In genomic region chr3:58215317-58216025, GRCh38 we compare ENCODE assay signal across 14 cellular contexts. TPM values are rescaled to one million over a fixed set of nuclear protein-coding genes. Genes with fewer than 3 reads are reported as not detected.
DNase-seq lines count a peak whose midpoint lies in the region; ATAC-seq and TF ChIP-seq lines count a peak whose summit lies in the region.
"Had no signal": no experiment of that assay in that cellular context is flagged by ENCODE, and none has a peak within 500 bp of the region (broad histone marks: within the 10 kb centered on the region; RNA-seq: fewer than 3 reads in every experiment).

No MANE protein-coding gene starts in this region.

- H3K27me3 ChIP-seq in right atrium auricular region: no peaks in the 10 kb centered on the region

- H3K4me1 ChIP-seq in right atrium auricular region: peaks cover 0 to 14% of the 10 kb centered on the region in 2 donors

- no peaks in the 10 kb centered on the region for H3K36me3 Mint-ChIP-seq in activated CD4-positive, alpha-beta T cell treated with anti-CD3 and anti-CD28 coated beads for 36 hours (ENCODE audit: low read depth)
- no peaks in the 10 kb centered on the region for H3K36me3 Mint-ChIP-seq in activated naive CD8-positive, alpha-beta T cell treated with anti-CD3 and anti-CD28 coated beads, Interleukin-2, amount 10 ng/mL, durations not matched to agents 7 days and 5 days
- H3K36me3 Mint-ChIP-seq in stimulated activated effector memory CD8-positive, alpha-beta T cell treated with anti-CD3 and anti-CD28 coated beads, Interleukin-12 subunit alpha, Interleukin-12 subunit beta, amount 100 ng/mL, for 72 hours: no peaks in the 10 kb centered on the region

- H3K27ac ChIP-seq in right atrium auricular region: no peak overlapping the region

- H3K4me3 ChIP-seq in right atrium auricular region: no peak overlapping the region
- H3K4me3 ChIP-seq: lung had no signal

- CTCF ChIA-PET in activated CD4-positive, alpha-beta T cell treated with anti-CD3 and anti-CD28 coated beads for 36 hours (lab: Charles Lee): interaction anchor here (0.6 to 11.2 kb wide), 10 partner anchors 8 to 366 kb away, joined by 3 to 224 read pairs (median 4); partner anchors contain the start of genes FLNB, HTD2 and RPP14

- peak overlapping the region; percentile 24 for H3K4me3 Mint-ChIP-seq in activated CD4-positive, alpha-beta T cell treated with anti-CD3 and anti-CD28 coated beads for 36 hours
- H3K4me3 Mint-ChIP-seq in activated naive CD8-positive, alpha-beta T cell treated with anti-CD3 and anti-CD28 coated beads, Interleukin-2, amount 10 ng/mL, durations not matched to agents 7 days and 5 days: peak overlapping the region; percentile 15
- peak overlapping the region; percentile 49 for H3K4me3 Mint-ChIP-seq in stimulated activated effector memory CD8-positive, alpha-beta T cell treated with anti-CD3 and anti-CD28 coated beads, Interleukin-12 subunit alpha, Interleukin-12 subunit beta, amount 100 ng/mL, for 72 hours

- intact Hi-C loops in activated CD4-positive, alpha-beta T cell treated with anti-CD3 and anti-CD28 coated beads for 36 hours (cut with DNase I, micrococcal nuclease): loop anchor here in 1 of 2 experiments (5.0 kb wide), 1 partner anchor 38 kb away; no protein-coding TSS in a partner anchor

- DNase-seq in activated CD4-positive, alpha-beta T cell treated with anti-CD3 and anti-CD28 coated beads for 36 hours: no peak
- no peak for DNase-seq in activated CD4-positive, alpha-beta T cell treated with anti-CD3 and anti-CD28 coated beads for 1 hour
- no peak for DNase-seq in activated naive CD8-positive, alpha-beta T cell treated with anti-CD3 and anti-CD28 coated beads, Interleukin-2, amount 10 ng/mL, durations not matched to agents 7 days and 5 days
- DNase-seq in stimulated activated effector memory CD8-positive, alpha-beta T cell treated with anti-CD3 and anti-CD28 coated beads, Interleukin-12 subunit alpha, Interleukin-12 subunit beta, amount 100 ng/mL, for 72 hours (ENCODE audit: low spot score in 2 of 2): no peak
- DNase-seq in right atrium auricular region (ENCODE audit: low spot score) (no peak), GDM1 (lab: John Stamatoyannopoulos, UW) (no peak), T-helper 2 cell (no peak)
- DNase-seq: activated gamma-delta T cell, NCI-H1694 had no signal

- H3K4me1 Mint-ChIP-seq in activated CD4-positive, alpha-beta T cell treated with anti-CD3 and anti-CD28 coated beads for 36 hours: peaks cover 36% of the 10 kb centered on the region
- H3K4me1 Mint-ChIP-seq in activated naive CD8-positive, alpha-beta T cell treated with anti-CD3 and anti-CD28 coated beads, Interleukin-2, amount 10 ng/mL, durations not matched to agents 7 days and 5 days: peaks cover 8% of the 10 kb centered on the region
- peaks cover 39% of the 10 kb centered on the region for H3K4me1 Mint-ChIP-seq in stimulated activated effector memory CD8-positive, alpha-beta T cell treated with anti-CD3 and anti-CD28 coated beads, Interleukin-12 subunit alpha, Interleukin-12 subunit beta, amount 100 ng/mL, for 72 hours

- H3K27ac Mint-ChIP-seq in activated CD4-positive, alpha-beta T cell treated with anti-CD3 and anti-CD28 coated beads for 36 hours: peak overlapping the region; percentile 70
- peak overlapping the region; percentile 17 for H3K27ac Mint-ChIP-seq in activated naive CD8-positive, alpha-beta T cell treated with anti-CD3 and anti-CD28 coated beads, Interleukin-2, amount 10 ng/mL, durations not matched to agents 7 days and 5 days
- H3K27ac Mint-ChIP-seq in stimulated activated effector memory CD8-positive, alpha-beta T cell treated with anti-CD3 and anti-CD28 coated beads, Interleukin-12 subunit alpha, Interleukin-12 subunit beta, amount 100 ng/mL, for 72 hours: peak overlapping the region; percentile 79

- no peaks in the 10 kb centered on the region for H3K9me3 Mint-ChIP-seq in activated CD4-positive, alpha-beta T cell treated with anti-CD3 and anti-CD28 coated beads for 36 hours (ENCODE audit: low read depth)
- no peaks in the 10 kb centered on the region for H3K9me3 Mint-ChIP-seq in activated naive CD8-positive, alpha-beta T cell treated with anti-CD3 and anti-CD28 coated beads, Interleukin-2, amount 10 ng/mL, durations not matched to agents 7 days and 5 days
- no peaks in the 10 kb centered on the region for H3K9me3 Mint-ChIP-seq in stimulated activated effector memory CD8-positive, alpha-beta T cell treated with anti-CD3 and anti-CD28 coated beads, Interleukin-12 subunit alpha, Interleukin-12 subunit beta, amount 100 ng/mL, for 72 hours

- peaks cover 7% of the 10 kb centered on the region for H3K27me3 Mint-ChIP-seq in activated CD4-positive, alpha-beta T cell treated with anti-CD3 and anti-CD28 coated beads for 36 hours
- H3K27me3 Mint-ChIP-seq in activated naive CD8-positive, alpha-beta T cell treated with anti-CD3 and anti-CD28 coated beads, Interleukin-2, amount 10 ng/mL, durations not matched to agents 7 days and 5 days: peaks cover 9% of the 10 kb centered on the region

- H3K36me3 ChIP-seq in right atrium auricular region: no peaks in the 10 kb centered on the region

- no peaks in the 10 kb centered on the region for H3K9me3 ChIP-seq in right atrium auricular region

- POLR2A ChIA-PET in activated CD4-positive, alpha-beta T cell treated with anti-CD3 and anti-CD28 coated beads for 36 hours (lab: Charles Lee): interaction anchor here (1.0 kb wide), 1 partner anchor 1212 kb away, joined by 3 read pairs; no protein-coding TSS in a partner anchor
- POLR2A ChIA-PET in activated naive CD8-positive, alpha-beta T cell treated with anti-CD3 and anti-CD28 coated beads, Interleukin-2, amount 10 ng/mL, durations not matched to agents 7 days and 5 days (lab: Charles Lee): interaction anchor here (0.7 kb wide), 1 partner anchor 27 kb away, joined by 4 read pairs; no protein-coding TSS in a partner anchor

- no peak for TF ChIP-seq CTCF in right atrium auricular region (IDR thresholded peaks at IDR 0.05)

- ATAC-seq in activated CD4-positive, alpha-beta T cell treated with anti-CD3 and anti-CD28 coated beads for 36 hours: no peak
- ATAC-seq in HG03064 (IDR thresholded peaks at IDR 0.05; ENCODE audit: low read depth, unreplicated experiment): peak; percentile 4
- ATAC-seq in activated naive CD8-positive, alpha-beta T cell treated with anti-CD3 and anti-CD28 coated beads, Interleukin-2, amount 10 ng/mL, durations not matched to agents 7 days and 5 days (ENCODE audit: low read depth): no peak
- no peak for ATAC-seq in stimulated activated effector memory CD8-positive, alpha-beta T cell treated with anti-CD3 and anti-CD28 coated beads, Interleukin-12 subunit alpha, Interleukin-12 subunit beta, amount 100 ng/mL, for 72 hours

RNA-seq across cellular contexts. Expression of gene DNASE1L3, which starts 4.7 kb away (rescaled TPM):
- total RNA-seq in activated CD4-positive, alpha-beta T cell treated with anti-CD3 and anti-CD28 coated beads for 36 hours: not detected
- not detected for total RNA-seq in activated naive CD8-positive, alpha-beta T cell treated with anti-CD3 and anti-CD28 coated beads, Interleukin-2, amount 10 ng/mL, durations not matched to agents 7 days and 5 days
- 10 to 100 TPM in 1 of 2 donors, 1 to 10 TPM in 1; 1.5 to 11.5 TPM for total RNA-seq in right atrium auricular region
- total RNA-seq: A673, Daoy, renal cortical epithelial cell had no signal

RNA-seq across cellular contexts. Expression of gene ABHD6, which starts 22.1 kb away (rescaled TPM):
- total RNA-seq in activated CD4-positive, alpha-beta T cell treated with anti-CD3 and anti-CD28 coated beads for 36 hours: 1 to 10 TPM; 3.0 to 3.5 TPM
- total RNA-seq in activated naive CD8-positive, alpha-beta T cell treated with anti-CD3 and anti-CD28 coated beads, Interleukin-2, amount 10 ng/mL, durations not matched to agents 7 days and 5 days: 1 to 10 TPM; 4.4 to 5.3 TPM
- total RNA-seq in right atrium auricular region: 10 to 100 TPM; 11.3 to 13.8 TPM

Comparison
In these comparisons a context has a peak if more than half of its experiments do, and no peak if none do; other contexts are left out.
1. H3K27ac Mint-ChIP-seq: peak in every context shown above with its lines; median percentile 79 in stimulated activated effector memory CD8-positive, alpha-beta T cell treated with anti-CD3 and anti-CD28 coated beads, Interleukin-12 subunit alpha, Interleukin-12 subunit beta, amount 100 ng/mL, for 72 hours; 70 in activated CD4-positive, alpha-beta T cell treated with anti-CD3 and anti-CD28 coated beads for 36 hours; 17 in activated naive CD8-positive, alpha-beta T cell treated with anti-CD3 and anti-CD28 coated beads, Interleukin-2, amount 10 ng/mL, durations not matched to agents 7 days and 5 days.